Comparison of ENCODE assay signal across 8 cellular contexts in the genomic region with DNA sequence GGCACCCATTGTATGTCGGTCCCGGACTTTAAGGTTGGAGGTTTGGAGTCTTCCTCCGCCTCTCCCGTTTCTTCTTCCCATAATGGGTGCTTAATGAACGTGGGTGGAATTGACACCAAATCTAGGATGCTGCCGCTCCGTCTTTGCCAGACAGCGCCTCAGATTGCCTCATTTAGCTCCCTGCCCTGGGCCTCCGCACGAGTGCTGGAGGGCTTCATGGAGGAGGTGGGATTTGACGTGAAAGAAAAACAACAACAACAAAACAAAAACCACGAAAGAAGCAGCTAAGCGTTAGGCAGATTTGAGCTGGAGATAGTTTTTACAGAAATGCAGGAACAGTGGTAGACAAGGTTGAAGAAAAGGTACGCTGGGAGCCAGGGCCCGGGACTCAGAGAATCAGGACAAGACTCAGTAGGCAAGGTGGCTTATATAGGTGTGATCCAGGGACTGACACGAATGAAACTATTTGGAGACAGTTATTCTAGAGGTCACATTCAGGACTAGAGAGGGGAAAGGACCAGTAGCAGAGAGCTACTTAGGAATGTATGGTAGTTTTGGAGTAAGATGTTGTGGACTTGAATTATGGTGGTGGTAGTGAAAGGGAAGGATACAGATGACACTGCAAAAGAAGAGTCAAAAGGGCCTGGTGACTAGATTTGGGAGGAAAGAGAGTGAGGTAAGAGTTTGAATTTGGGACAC. TPM values are rescaled to one million over a fixed set of nuclear protein-coding genes. Genes with fewer than 3 reads are reported as not detected.
DNase-seq lines count a peak whose midpoint lies in the region; ATAC-seq and TF ChIP-seq lines count a peak whose summit lies in the region.

No MANE protein-coding gene starts in this region.

- peak overlapping the region; percentile 63 to 95 (median 74) for H3K4me3 ChIP-seq in Peyer's patch
- H3K4me3 ChIP-seq in fibroblast of mammary gland (ENCODE audit: control insufficient read depth, low read depth, low read length) = peak overlapping the region; percentile 97
- peak overlapping the region; percentile 64 to 81 for H3K4me3 ChIP-seq in prostate gland

- H3K9me3 ChIP-seq in Peyer's patch (no peaks in the 10 kb centered on the region), prostate gland (no peaks in the 10 kb centered on the region)

- 7% methylated on average over 16 of the region's 16 CpGs for WGBS in prostate gland

- intact Hi-C loops in prostate gland (cut with DNase I) = loop anchor here (5.0 kb wide), 1 partner anchor 41 kb away; the partner anchor contains the start of gene ZNF892

- H3K27me3 ChIP-seq in Peyer's patch (no peaks in the 10 kb centered on the region), prostate gland (replicated peaks; ENCODE audit: insufficient read depth) (no peaks in the 10 kb centered on the region)

- H3K4me1 ChIP-seq in Peyer's patch (peaks cover 0 to 19% (median 8%) of the 10 kb centered on the region in 4 donors), prostate gland (replicated peaks) (peaks cover 3% of the 10 kb centered on the region)

- H3K27ac ChIP-seq in Peyer's patch = peak overlapping the region; percentile 80 to 91 (median 88)
- H3K27ac ChIP-seq in prostate gland = peak overlapping the region; percentile 84 to 91

- DNase-seq in COR-L47 (lab: John Stamatoyannopoulos, UW) (peak; percentile 9), Peyer's patch (no peak), fibroblast of mammary gland (ENCODE audit: low read depth) (no peak), prostate gland (ENCODE audit: low spot score) (no peak), NCI-H2081 treated with DMSO at 0.1 percent for 48 hours (lab: John Stamatoyannopoulos, UW) (no peak), DMS114 treated with DMSO at 0.1 percent for 48 hours (lab: John Stamatoyannopoulos, UW; ENCODE audit: unreplicated experiment) (no peak), ecto neural progenitor cell (ENCODE audit: low spot score) (no peak)

- H3K36me3 ChIP-seq in Peyer's patch = no peaks in the 10 kb centered on the region
- H3K36me3 ChIP-seq in prostate gland = no peaks in the 10 kb centered on the region

- peak; percentile 4 for ATAC-seq in GM21576 (IDR thresholded peaks at IDR 0.05; ENCODE audit: unreplicated experiment)

- TF ChIP-seq POLR2A in Peyer's patch (IDR thresholded peaks at IDR 0.05) (no peak), prostate gland (IDR thresholded peaks at IDR 0.05) (no peak)

- TF ChIP-seq CTCF in Peyer's patch (IDR thresholded peaks at IDR 0.05) (no peak), fibroblast of mammary gland (conservative IDR thresholded peaks at IDR 0.05; ENCODE audit: control insufficient read depth, insufficient read depth, low read depth, low read length) (no peak), prostate gland (IDR thresholded peaks at IDR 0.05) (no peak)

RNA-seq across cellular contexts. Expression of gene ZNF2, which starts 0.6 kb away (rescaled TPM):
- total RNA-seq in Peyer's patch (1 to 10 TPM in 3 of 4 donors, not detected in 1; 3.2 to 3.8 (median 3.7) TPM), prostate gland (1 to 10 TPM; 6.2 to 7.1 TPM)

RNA-seq across cellular contexts. Expression of gene ZNF514, which starts 6.6 kb away (rescaled TPM):
- 10 to 100 TPM; 14.2 to 52.0 (median 23.6) TPM for total RNA-seq in Peyer's patch
- 10 to 100 TPM; 19.1 TPM for total RNA-seq in prostate gland

RNA-seq across cellular contexts. Expression of gene ZNF892, which starts 41.1 kb away (rescaled TPM):
- total RNA-seq in Peyer's patch (10 to 100 TPM in 1 of 4 donors, 1 to 10 TPM in 3; 2.7 to 16.5 (median 6.6) TPM), prostate gland (1 to 10 TPM; 4.6 to 4.8 TPM)

RNA-seq across cellular contexts. Expression of gene MRPS5, which starts 44.6 kb away (rescaled TPM):
- total RNA-seq in Peyer's patch (10 to 100 TPM; 52.0 to 87.3 (median 66.2) TPM), prostate gland (10 to 100 TPM; 35.0 to 49.9 TPM)
